Comparison of ENCODE assay signal across 8 cellular contexts in the genomic region with DNA sequence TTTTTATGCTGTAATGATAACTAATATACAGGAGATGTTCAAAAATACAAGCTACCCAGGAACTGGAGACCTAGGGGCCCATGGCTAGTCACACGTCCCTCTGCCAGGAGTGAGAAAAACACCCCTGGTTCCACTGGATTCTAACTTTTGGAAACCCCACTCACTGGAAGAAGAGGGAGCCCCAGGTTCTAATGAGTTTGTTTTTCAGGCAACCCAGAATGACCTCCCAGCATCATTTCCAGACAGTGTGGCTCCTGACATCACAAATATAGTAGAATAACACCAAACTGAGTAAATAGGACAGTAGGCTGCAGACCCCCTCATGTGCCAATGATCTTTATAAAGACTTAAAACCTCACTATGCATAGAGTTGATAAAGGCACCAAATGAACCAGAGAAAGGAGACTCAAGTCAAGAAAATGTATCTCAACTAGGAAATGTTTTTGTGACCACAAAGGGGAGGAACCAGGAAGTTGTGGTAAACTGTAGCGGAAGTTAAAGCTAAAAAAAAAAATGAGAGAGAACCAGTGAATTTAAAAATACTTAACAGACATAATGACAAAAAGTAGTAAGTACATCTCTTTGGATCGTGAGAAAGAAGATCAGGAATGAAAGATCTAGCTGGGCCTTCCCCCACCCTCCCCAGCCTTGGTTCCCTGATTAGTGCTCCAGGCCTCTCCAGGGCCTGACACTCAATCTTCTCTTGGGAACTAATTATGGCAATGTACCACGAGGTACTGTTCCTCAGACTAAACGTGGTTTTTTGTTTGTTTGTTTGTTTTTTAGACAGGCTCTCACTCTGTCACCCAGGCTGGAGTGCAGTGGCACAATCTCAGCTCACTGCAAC. TPM values are rescaled to one million over a fixed set of nuclear protein-coding genes. Genes with fewer than 3 reads are reported as not detected.
DNase-seq lines count a peak whose midpoint lies in the region; ATAC-seq and TF ChIP-seq lines count a peak whose summit lies in the region.

No MANE protein-coding gene starts in this region.

- H3K4me3 Mint-ChIP-seq in glutamatergic neuron (ENCODE audit: unreplicated experiment) = no peak overlapping the region

- WGBS in esophagus squamous epithelium, 2 donors = 26 to 31% methylated on average over 5 of the region's 5 CpGs

- H3K27ac ChIP-seq in esophagus squamous epithelium = peak overlapping the region; percentile 31 to 70 (median 64)

- TF ChIP-seq CTCF in GM20000 (IDR thresholded peaks at IDR 0.05; ENCODE audit: extremely low read depth, missing control alignments) (no peak), esophagus squamous epithelium (IDR thresholded peaks at IDR 0.05) (no peak), glutamatergic neuron (IDR thresholded peaks at IDR 0.05; ENCODE audit: partially characterized antibody, unreplicated experiment) (no peak)

- no peaks in the 10 kb centered on the region for H3K27me3 ChIP-seq in esophagus squamous epithelium

- H3K36me3 Mint-ChIP-seq in glutamatergic neuron (ENCODE audit: unreplicated experiment) = no peaks in the 10 kb centered on the region

- H3K4me1 ChIP-seq in esophagus squamous epithelium = peaks cover 0 to 20% (median 3%) of the 10 kb centered on the region in 3 donors

- intact Hi-C loops in esophagus squamous epithelium (cut with DNase I) = no loop called here

- H3K4me3 ChIP-seq in esophagus squamous epithelium = no peak overlapping the region

- no peaks in the 10 kb centered on the region for H3K27me3 Mint-ChIP-seq in glutamatergic neuron (ENCODE audit: unreplicated experiment)

- ATAC-seq in GM21576 (IDR thresholded peaks at IDR 0.05; ENCODE audit: unreplicated experiment) = no peak
- ATAC-seq in HG03108 (IDR thresholded peaks at IDR 0.05; ENCODE audit: unreplicated experiment) = no peak

- no peaks in the 10 kb centered on the region for H3K9me3 Mint-ChIP-seq in glutamatergic neuron (ENCODE audit: unreplicated experiment)

- H3K36me3 ChIP-seq in esophagus squamous epithelium = no peaks in the 10 kb centered on the region

- no peak for TF ChIP-seq POLR2A in esophagus squamous epithelium (IDR thresholded peaks at IDR 0.05)

- H3K27ac Mint-ChIP-seq in glutamatergic neuron (ENCODE audit: unreplicated experiment) = no peak overlapping the region

- no peaks in the 10 kb centered on the region for H3K4me1 Mint-ChIP-seq in glutamatergic neuron (ENCODE audit: low read depth, unreplicated experiment)

- DNase-seq in AG20443 (ENCODE audit: low spot score) (peak; percentile 25), GM20000 (ENCODE audit: low spot score) (peak; percentile 65), OCI-M1 (lab: John Stamatoyannopoulos, UW) (peak; percentile 89), esophagus squamous epithelium (lab: John Stamatoyannopoulos, UW) (no peak), glutamatergic neuron (no peak), NCI-H748 (lab: John Stamatoyannopoulos, UW; ENCODE audit: unreplicated experiment) (no peak)

- H3K9me3 ChIP-seq in esophagus squamous epithelium = no peaks in the 10 kb centered on the region

RNA-seq across cellular contexts. Expression of a gene that starts 19.8 kb away (rescaled TPM):
- 100 to 1,000 TPM; 263 to 597 (median 356) TPM for total RNA-seq in esophagus squamous epithelium
- total RNA-seq in glutamatergic neuron (ENCODE audit: unreplicated experiment) = 18.1 TPM

RNA-seq across cellular contexts. Expression of a gene that starts 47.2 kb away (rescaled TPM):
- total RNA-seq in esophagus squamous epithelium (10 to 100 TPM; 12.7 to 37.2 (median 20.5) TPM), glutamatergic neuron (ENCODE audit: unreplicated experiment) (42.1 TPM)

RNA-seq across cellular contexts. Expression of a gene that starts 48.0 kb away (rescaled TPM):
- total RNA-seq in esophagus squamous epithelium = 10 to 100 TPM in 1 of 4 donors, 1 to 10 TPM in 3; 3.2 to 11.6 (median 5.8) TPM
- total RNA-seq in glutamatergic neuron (ENCODE audit: unreplicated experiment) = 34.7 TPM

Comparison
In these comparisons a context has a peak if more than half of its experiments do, and no peak if none do; other contexts are left out.
1. DNase-seq: peak in AG20443 (single experiment), GM20000 (single experiment) and OCI-M1 (single experiment); none in esophagus squamous epithelium (single experiment), glutamatergic neuron (single experiment) and NCI-H748 (single experiment).
2. RNA of a gene that starts 19.8 kb away (total RNA-seq): 263 to 597 TPM in esophagus squamous epithelium; 18.1 TPM in glutamatergic neuron (single experiment); every median in the first group is over 10 times any median in the second.